Comparison of ENCODE assay signal across 20 cellular contexts in the genomic region with DNA sequence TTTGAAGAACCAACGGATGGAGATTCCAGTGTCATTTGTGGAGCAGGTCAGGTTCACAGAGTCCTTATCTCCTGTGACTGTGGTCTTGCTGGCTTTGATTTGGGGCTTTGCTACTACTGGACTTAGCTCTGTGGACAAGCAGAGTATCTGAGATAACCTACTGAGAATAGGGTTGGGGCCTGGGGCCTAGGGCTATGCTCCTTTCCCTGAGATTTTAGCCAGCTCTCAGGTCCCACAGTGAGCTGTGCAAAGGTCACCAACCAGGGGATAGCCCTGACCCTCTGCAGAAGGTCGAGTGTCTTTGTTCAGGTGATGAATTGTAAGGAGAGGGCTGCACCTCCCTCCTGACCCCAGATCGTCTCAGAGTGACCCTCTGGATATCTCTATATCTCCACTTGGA. TPM values are rescaled to one million over a fixed set of nuclear protein-coding genes. Genes with fewer than 3 reads are reported as not detected.
DNase-seq lines count a peak whose midpoint lies in the region; ATAC-seq, FAIRE-seq and TF ChIP-seq lines count a peak whose summit lies in the region.
"Had no signal": no experiment of that assay in that cellular context is flagged by ENCODE, and none has a peak within 500 bp of the region (broad histone marks: within the 10 kb centered on the region; RNA-seq: fewer than 3 reads in every experiment).

No MANE protein-coding gene starts in this region.

- no peaks in the 10 kb centered on the region for H3K9me3 ChIP-seq in HepG2 (ENCODE audit: low read length)
- H3K9me3 ChIP-seq in right lobe of liver, result no peaks in the 10 kb centered on the region
- H3K9me3 ChIP-seq in osteoblast (ENCODE audit: low read depth, low read length), result no peaks in the 10 kb centered on the region
- H3K9me3 ChIP-seq in psoas muscle, result peaks cover 6% of the 10 kb centered on the region

- H2AFZ ChIP-seq in HepG2 (ENCODE audit: low read length) (no peak overlapping the region), osteoblast (ENCODE audit: low read length) (no peak overlapping the region)
- H2AFZ ChIP-seq: GM23338 had no signal

- H3K4me2 ChIP-seq in HepG2 (ENCODE audit: low read depth, low read length) (no peak overlapping the region; the same call in 1 of the 2 replicates), osteoblast (ENCODE audit: insufficient read depth, low read length) (no peak overlapping the region)
- H3K4me2 ChIP-seq: BLaER1, GM23338 had no signal

- H3K27me3 Mint-ChIP-seq in nephron progenitor cell (ENCODE audit: low read depth, poor library complexity), result peaks cover 10% of the 10 kb centered on the region
- no peaks in the 10 kb centered on the region for H3K27me3 Mint-ChIP-seq in Calu3 (ENCODE audit: unreplicated experiment)
- H3K27me3 Mint-ChIP-seq: CD4-positive, alpha-beta memory T cell had no signal

- H3K9ac ChIP-seq in HepG2 (ENCODE audit: insufficient read depth, low read depth, low read length), result no peak overlapping the region
- H3K9ac ChIP-seq: BLaER1 had no signal

- H3K4me3 Mint-ChIP-seq in nephron progenitor cell (no peak overlapping the region), Calu3 (ENCODE audit: low read depth, unreplicated experiment) (no peak overlapping the region)
- H3K4me3 Mint-ChIP-seq: CD14-positive monocyte; CD4-positive, alpha-beta memory T cell; GM23338 had no signal

- no peak for TF ChIP-seq RAD21 in HepG2 (CRISPR knock-in tag; IDR thresholded peaks at IDR 0.05)

- CTCF ChIA-PET in HepG2 (lab: Yijun Ruan, JAX; ENCODE audit: low intra/inter-chr PET ratio, low total read pairs) (no interaction called here), Calu3 (lab: Charles Lee) (interaction anchor here (0.6 to 1.0 kb wide), 2 partner anchors 40 to 63 kb away, joined by 3 to 5 read pairs; no protein-coding TSS in a partner anchor)

- ATAC-seq in HepG2 (peak; percentile 44; the same call in 2 of the 3 replicates), right lobe of liver (no peak), psoas muscle (no peak)
- ATAC-seq: GM23338 had no signal

- BruUV-seq in HepG2 (replicated peaks; lab: Mats Ljungman, UMichigan), result no TSS peak
- BruUV-seq in Calu3 (replicated peaks; lab: Mats Ljungman, UMichigan), result no TSS peak

- TF ChIP-seq EP300 in HepG2 (IDR thresholded peaks at IDR 0.05; ENCODE audit: low read depth in 2 of 2, low read length in 2 of 2), result no peak
- no peak for TF ChIP-seq EP300 in HepG2 (CRISPR knock-in tag; IDR thresholded peaks at IDR 0.05; ENCODE audit: borderline replicate concordance)

- DNase-seq in HepG2 (ENCODE audit: low spot score) (no peak), right lobe of liver (no peak), nephron progenitor cell (no peak), osteoblast (ENCODE audit: insufficient read length, low spot score, missing footprints) (peak; percentile 6), psoas muscle (no peak), NCI-H2196 (lab: John Stamatoyannopoulos, UW; ENCODE audit: unreplicated experiment) (no peak), Calu3 (no peak)
- DNase-seq in activated effector memory CD4-positive, alpha-beta T cell treated with Interleukin-2 at 50 U/mL for 16 hours, result no peak
- DNase-seq: 8988T; CD4-positive, alpha-beta memory T cell; GDM1; HCEC 1CT had no signal

- TF ChIP-seq POLR2A in HepG2 (IDR thresholded peaks at IDR 0.05; ENCODE audit: insufficient read depth in 1 of 2, low read depth in 2 of 2, low read length in 2 of 2), result 0 out of 4 replicates have a peak, but pooled peaks of 1 of the 2 experiments have one; percentile 15
- no peak for TF ChIP-seq POLR2A in right lobe of liver (IDR thresholded peaks at IDR 0.05)

- H3K27ac Mint-ChIP-seq in nephron progenitor cell, result peak overlapping the region; percentile 32
- H3K27ac Mint-ChIP-seq in Calu3 (ENCODE audit: unreplicated experiment), result no peak overlapping the region
- H3K27ac Mint-ChIP-seq: CD14-positive monocyte, GM23338 had no signal

- POLR2A ChIA-PET in HepG2 (lab: Yijun Ruan, JAX), result interaction anchor here (2.4 to 2.6 kb wide), 2 partner anchors 9 to 21 kb away, joined by 7 to 15 read pairs; partner anchors contain the start of gene CEACAM1

- H3K9me3 Mint-ChIP-seq in nephron progenitor cell (peaks cover 13% of the 10 kb centered on the region), Calu3 (ENCODE audit: low read depth, unreplicated experiment) (no peaks in the 10 kb centered on the region)
- H3K9me3 Mint-ChIP-seq: CD4-positive, alpha-beta memory T cell had no signal

- H3K36me3 Mint-ChIP-seq in nephron progenitor cell (ENCODE audit: low read depth) (no peaks in the 10 kb centered on the region), Calu3 (ENCODE audit: insufficient read depth, unreplicated experiment) (peaks cover 13% of the 10 kb centered on the region)
- H3K36me3 Mint-ChIP-seq: CD14-positive monocyte had no signal

- whole genome bisulfite sequencing in HepG2 (ENCODE audit: low lambda C conversion rate), result 66% methylated on average over 3 of the region's 3 CpGs
- WGBS in right lobe of liver (ENCODE audit: insufficient coverage, low coverage, low lambda C conversion rate, missing lambda C conversion rate), result 68% methylated on average over 2 of the region's 3 CpGs
- WGBS in psoas muscle, 3 donors, result 38 to 59% (median 52%) methylated on average over 3 of the region's 3 CpGs

- no peak overlapping the region for H3K4me3 ChIP-seq in HepG2 (replicated peaks in 1 of 3; ENCODE audit: insufficient read depth in 1 of 3, low read depth in 2 of 3, low read length in 3 of 3)
- H3K4me3 ChIP-seq in right lobe of liver, result no peak overlapping the region
- no peak overlapping the region for H3K4me3 ChIP-seq in osteoblast (ENCODE audit: insufficient read depth, low read length)
- no peak overlapping the region for H3K4me3 ChIP-seq in psoas muscle
- H3K4me3 ChIP-seq: BLaER1, GM23338 had no signal

- no peaks in the 10 kb centered on the region for H3K27me3 ChIP-seq in HepG2 (ENCODE audit: control insufficient read depth in 1 of 2, insufficient read depth in 2 of 2, low read length in 2 of 2)
- H3K27me3 ChIP-seq in right lobe of liver, result no peaks in the 10 kb centered on the region
- H3K27me3 ChIP-seq in osteoblast (ENCODE audit: insufficient read depth, low read length), result peaks cover 17% of the 10 kb centered on the region
- no peaks in the 10 kb centered on the region for H3K27me3 ChIP-seq in psoas muscle (ENCODE audit: insufficient read depth in 3 of 3, low read length in 2 of 3)
- H3K27me3 ChIP-seq: BLaER1 had no signal

- intact Hi-C loops in HepG2 (cut with micrococcal nuclease; ENCODE audit: unreplicated experiment) (no loop called here), right lobe of liver (cut with DNase I) (no loop called here), psoas muscle (cut with DNase I) (no loop called here), Calu3 (cut with micrococcal nuclease; ENCODE audit: unreplicated experiment) (no loop called here)

- H4K20me1 ChIP-seq in HepG2 (ENCODE audit: insufficient read depth, low read length) (peaks cover 6% of the 10 kb centered on the region), osteoblast (ENCODE audit: insufficient read depth, low read length) (peaks cover 9% of the 10 kb centered on the region)
- H4K20me1 ChIP-seq: BLaER1 had no signal

- peaks cover 35 to 81% of the 10 kb centered on the region in 2 experiments for H3K36me3 ChIP-seq in HepG2 (replicated peaks in 1 of 2; ENCODE audit: control insufficient read depth in 1 of 2, insufficient read depth in 2 of 2, low read length in 2 of 2)
- peaks cover 0 to 18% (median 12%) of the 10 kb centered on the region in 4 donors for H3K36me3 ChIP-seq in right lobe of liver
- no peaks in the 10 kb centered on the region for H3K36me3 ChIP-seq in osteoblast (ENCODE audit: insufficient read depth, low read length)
- no peaks in the 10 kb centered on the region for H3K36me3 ChIP-seq in psoas muscle (ENCODE audit: insufficient read depth in 1 of 2, low read depth in 1 of 2)
- H3K36me3 ChIP-seq: BLaER1 had no signal

- FAIRE-seq in HepG2 (lab: Jason Lieb, UNC), result no peak
- FAIRE-seq: D721Med, GM12892, GM18507, H54 had no signal

- TF ChIP-seq CTCF in HepG2 (CRISPR knock-in tag; IDR thresholded peaks at IDR 0.05) (no peak), right lobe of liver (IDR thresholded peaks at IDR 0.05) (no peak), nephron progenitor cell (IDR thresholded peaks at IDR 0.05) (no peak), osteoblast (IDR thresholded peaks at IDR 0.05; ENCODE audit: extremely low read depth, low read depth, low read length) (no peak), psoas muscle (IDR thresholded peaks at IDR 0.05) (no peak), Calu3 (IDR thresholded peaks at IDR 0.05; ENCODE audit: unreplicated experiment) (no peak)

- H3K79me2 ChIP-seq in HepG2 (ENCODE audit: insufficient read depth, low read length) (peaks cover 11% of the 10 kb centered on the region), osteoblast (ENCODE audit: insufficient read depth, low read length) (no peaks in the 10 kb centered on the region)

- H3K27ac ChIP-seq in HepG2 (ENCODE audit: extremely low read length, insufficient read depth, low read length) (peak overlapping the region; percentile 43), right lobe of liver (no peak overlapping the region), osteoblast (ENCODE audit: low read depth, low read length) (no peak overlapping the region), psoas muscle (no peak overlapping the region)
- H3K27ac ChIP-seq: BLaER1 had no signal

- H3K4me1 ChIP-seq in HepG2 (ENCODE audit: insufficient read depth, low read length) (peaks cover 69% of the 10 kb centered on the region), right lobe of liver (no peaks in the 10 kb centered on the region), osteoblast (ENCODE audit: insufficient read depth, low read length) (no peaks in the 10 kb centered on the region), psoas muscle (no peaks in the 10 kb centered on the region)

- in situ Hi-C loops in HepG2 (cut with HindIII; ENCODE audit: extremely low pct_ligation_motif_present, low pct_unique_long_range_greater_than_20kb), result no loop called here

- H3K4me1 Mint-ChIP-seq in nephron progenitor cell (peaks cover 15% of the 10 kb centered on the region), Calu3 (ENCODE audit: low read depth, unreplicated experiment) (no peaks in the 10 kb centered on the region)

RNA-seq across cellular contexts. Expression of gene CEACAM1, which starts 9.2 kb away (rescaled TPM):
- 9.6 and 13.5 TPM in 2 replicates for total RNA-seq in HepG2 (2016; rRNA removed; fragmentation: Illumina TruSeq; extraction: Trizol)
- total RNA-seq in HepG2 (2016; cell fraction: cytosol; rRNA removed; fragmentation: Illumina TruSeq; extraction: Trizol; ENCODE audit: low read depth), result 2.4 and 3.1 TPM in 2 replicates
- total RNA-seq in HepG2 (2016; cell fraction: insoluble cytoplasmic fraction; rRNA removed; fragmentation: Illumina TruSeq; extraction: Trizol), result 8.3 and 13.2 TPM in 2 replicates
- 7.7 and 9.3 TPM in 2 replicates for total RNA-seq in HepG2 (2016; cell fraction: membrane; rRNA removed; fragmentation: Illumina TruSeq; extraction: Trizol)
- total RNA-seq in HepG2 (2016; cell fraction: nucleus; rRNA removed; fragmentation: Illumina TruSeq; extraction: Trizol), result 22.7 and 31.8 TPM in 2 replicates
- 272 and 332 TPM in 2 replicates for polyA plus RNA-seq in HepG2 (2011; rRNA removed)
- polyA plus RNA-seq in HepG2 (2011; cell fraction: cytosol; rRNA removed), result 102 and 103 TPM in 2 replicates
- polyA plus RNA-seq in HepG2 (2011; cell fraction: nucleus; rRNA removed), result 369 and 382 TPM in 2 replicates
- polyA plus RNA-seq in HepG2 (2012), result 97.8 and 119 TPM in 2 replicates
- 4.9 and 5.5 TPM in 2 replicates for polyA plus RNA-seq in HepG2 (2016; cell fraction: cytosol; fragmentation: Illumina TruSeq; extraction: Trizol; ENCODE audit: low read depth)
- polyA plus RNA-seq in HepG2 (2016; cell fraction: insoluble cytoplasmic fraction; fragmentation: Illumina TruSeq; extraction: Trizol; ENCODE audit: low read depth), result 23.8 and 26.6 TPM in 2 replicates
- 8.8 and 10.6 TPM in 2 replicates for polyA plus RNA-seq in HepG2 (2016; cell fraction: membrane; fragmentation: Illumina TruSeq; extraction: Trizol; ENCODE audit: low read depth)
- 77.3 and 85.7 TPM in 2 replicates for polyA plus RNA-seq in HepG2 (2016; cell fraction: nucleus; fragmentation: Illumina TruSeq; extraction: Trizol; ENCODE audit: insufficient read depth, low read depth)
- polyA minus RNA-seq in HepG2 (2011; rRNA and poly(A)+ RNA removed; ENCODE audit: low replicate concordance), result 0.07 and 87.5 TPM in 2 replicates
- polyA minus RNA-seq in HepG2 (2011; cell fraction: cytosol; rRNA and poly(A)+ RNA removed), result 61.3 and 65.7 TPM in 2 replicates
- polyA minus RNA-seq in HepG2 (2011; cell fraction: nucleus; rRNA and poly(A)+ RNA removed), result 122 and 160 TPM in 2 replicates
- total RNA-seq in right lobe of liver, result 10 to 100 TPM; 27.4 to 64.6 (median 45.7) TPM
- total RNA-seq in osteoblast, result not detected in 2 replicates
- 1 to 10 TPM; 1.0 to 4.8 (median 1.8) TPM for total RNA-seq in psoas muscle
- polyA plus RNA-seq in psoas muscle, result 1 to 10 TPM in 1 of 3 donors, under 1 TPM in 2; 0.62 to 1.4 (median 0.83) TPM
- total RNA-seq in Calu3 (2022), result 132 and 159 TPM in 2 replicates
- polyA plus RNA-seq: AG04450 had no signal
